In the genomic region with DNA sequence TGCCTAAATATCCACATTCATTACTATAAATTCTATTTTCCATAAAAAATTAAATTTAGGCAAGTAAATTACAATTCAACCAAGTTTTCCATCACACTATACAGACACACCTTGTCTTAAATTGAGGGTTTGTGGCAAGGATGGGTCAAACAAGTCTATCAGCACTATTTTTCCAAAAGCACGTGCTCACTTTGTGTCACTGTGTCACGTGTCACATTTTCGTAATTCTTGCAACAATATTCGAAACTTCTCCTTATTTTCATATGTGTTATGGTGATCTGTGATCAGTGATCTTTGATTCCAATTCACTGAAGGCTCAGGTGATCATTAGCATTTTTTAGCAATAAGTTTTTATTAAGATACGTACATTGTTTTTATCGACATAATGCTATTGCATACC, we compare ENCODE assay signal across 3 cellular contexts.
TF ChIP-seq lines count a peak whose summit lies in the region.

No MANE protein-coding gene starts in this region.

TF ChIP-seq in HepG2, 621 proteins besides CTCF, POLR2A, EP300 and RAD21:
- TF ChIP-seq, protein P1, sequence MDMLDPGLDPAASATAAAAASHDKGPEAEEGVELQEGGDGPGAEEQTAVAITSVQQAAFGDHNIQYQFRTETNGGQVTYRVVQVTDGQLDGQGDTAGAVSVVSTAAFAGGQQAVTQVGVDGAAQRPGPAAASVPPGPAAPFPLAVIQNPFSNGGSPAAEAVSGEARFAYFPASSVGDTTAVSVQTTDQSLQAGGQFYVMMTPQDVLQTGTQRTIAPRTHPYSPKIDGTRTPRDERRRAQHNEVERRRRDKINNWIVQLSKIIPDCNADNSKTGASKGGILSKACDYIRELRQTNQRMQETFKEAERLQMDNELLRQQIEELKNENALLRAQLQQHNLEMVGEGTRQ (IDR thresholded peaks at IDR 0.05; ENCODE audit: low read depth, low read length) = peak; percentile 19; the same call in 1 of the 2 replicates
- TF ChIP-seq, protein P1 (CRISPR knock-in tag; IDR thresholded peaks at IDR 0.05; ENCODE audit: borderline replicate concordance) = no peak
- no peak for TF ChIP-seq NCOR1 (IDR thresholded peaks at IDR 0.05; ENCODE audit: borderline replicate concordance, low read length)
- TF ChIP-seq SMYD3 (CRISPR knock-in tag; IDR thresholded peaks at IDR 0.05) = no peak
- TF ChIP-seq TEAD3 (CRISPR knock-in tag; optimal IDR thresholded peaks at IDR 0.05; ENCODE audit: borderline replicate concordance) = no peak
TF ChIP-seq in HepG2: peak in this region for 1.

TF ChIP-seq in A549, 52 proteins besides CTCF, POLR2A, EP300 and RAD21:
- no peak for TF ChIP-seq HOXB13 (CRISPR knock-in tag; IDR thresholded peaks at IDR 0.05; ENCODE audit: low read depth)
- TF ChIP-seq, protein P1 (IDR thresholded peaks at IDR 0.05) = peak; percentile 48; the same call in 1 of the 2 replicates
- TF ChIP-seq HEYL (CRISPR knock-in tag; IDR thresholded peaks at IDR 0.05) = no peak
- TF ChIP-seq NR3C1 (IDR thresholded peaks at IDR 0.05) = no peak
- TF ChIP-seq, protein P2, sequence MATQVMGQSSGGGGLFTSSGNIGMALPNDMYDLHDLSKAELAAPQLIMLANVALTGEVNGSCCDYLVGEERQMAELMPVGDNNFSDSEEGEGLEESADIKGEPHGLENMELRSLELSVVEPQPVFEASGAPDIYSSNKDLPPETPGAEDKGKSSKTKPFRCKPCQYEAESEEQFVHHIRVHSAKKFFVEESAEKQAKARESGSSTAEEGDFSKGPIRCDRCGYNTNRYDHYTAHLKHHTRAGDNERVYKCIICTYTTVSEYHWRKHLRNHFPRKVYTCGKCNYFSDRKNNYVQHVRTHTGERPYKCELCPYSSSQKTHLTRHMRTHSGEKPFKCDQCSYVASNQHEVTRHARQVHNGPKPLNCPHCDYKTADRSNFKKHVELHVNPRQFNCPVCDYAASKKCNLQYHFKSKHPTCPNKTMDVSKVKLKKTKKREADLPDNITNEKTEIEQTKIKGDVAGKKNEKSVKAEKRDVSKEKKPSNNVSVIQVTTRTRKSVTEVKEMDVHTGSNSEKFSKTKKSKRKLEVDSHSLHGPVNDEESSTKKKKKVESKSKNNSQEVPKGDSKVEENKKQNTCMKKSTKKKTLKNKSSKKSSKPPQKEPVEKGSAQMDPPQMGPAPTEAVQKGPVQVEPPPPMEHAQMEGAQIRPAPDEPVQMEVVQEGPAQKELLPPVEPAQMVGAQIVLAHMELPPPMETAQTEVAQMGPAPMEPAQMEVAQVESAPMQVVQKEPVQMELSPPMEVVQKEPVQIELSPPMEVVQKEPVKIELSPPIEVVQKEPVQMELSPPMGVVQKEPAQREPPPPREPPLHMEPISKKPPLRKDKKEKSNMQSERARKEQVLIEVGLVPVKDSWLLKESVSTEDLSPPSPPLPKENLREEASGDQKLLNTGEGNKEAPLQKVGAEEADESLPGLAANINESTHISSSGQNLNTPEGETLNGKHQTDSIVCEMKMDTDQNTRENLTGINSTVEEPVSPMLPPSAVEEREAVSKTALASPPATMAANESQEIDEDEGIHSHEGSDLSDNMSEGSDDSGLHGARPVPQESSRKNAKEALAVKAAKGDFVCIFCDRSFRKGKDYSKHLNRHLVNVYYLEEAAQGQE (IDR thresholded peaks at IDR 0.05) = no peak

TF ChIP-seq in K562, 482 proteins besides CTCF, POLR2A, EP300 and RAD21:
- TF ChIP-seq, protein P3, sequence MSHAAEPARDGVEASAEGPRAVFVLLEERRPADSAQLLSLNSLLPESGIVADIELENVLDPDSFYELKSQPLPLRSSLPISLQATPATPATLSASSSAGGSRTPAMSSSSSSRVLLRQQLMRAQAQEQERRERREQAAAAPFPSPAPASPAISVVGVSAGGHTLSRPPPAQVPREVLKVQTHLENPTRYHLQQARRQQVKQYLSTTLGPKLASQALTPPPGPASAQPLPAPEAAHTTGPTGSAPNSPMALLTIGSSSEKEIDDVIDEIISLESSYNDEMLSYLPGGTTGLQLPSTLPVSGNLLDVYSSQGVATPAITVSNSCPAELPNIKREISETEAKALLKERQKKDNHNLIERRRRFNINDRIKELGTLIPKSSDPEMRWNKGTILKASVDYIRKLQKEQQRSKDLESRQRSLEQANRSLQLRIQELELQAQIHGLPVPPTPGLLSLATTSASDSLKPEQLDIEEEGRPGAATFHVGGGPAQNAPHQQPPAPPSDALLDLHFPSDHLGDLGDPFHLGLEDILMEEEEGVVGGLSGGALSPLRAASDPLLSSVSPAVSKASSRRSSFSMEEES (CRISPR knock-in tag; IDR thresholded peaks at IDR 0.05) = peak; percentile 57
- TF ChIP-seq RBM17 (IDR thresholded peaks at IDR 0.05; ENCODE audit: borderline replicate concordance, low read depth, low read length) = no peak
TF ChIP-seq in K562: peak in this region for 1.
